In the genomic region with DNA sequence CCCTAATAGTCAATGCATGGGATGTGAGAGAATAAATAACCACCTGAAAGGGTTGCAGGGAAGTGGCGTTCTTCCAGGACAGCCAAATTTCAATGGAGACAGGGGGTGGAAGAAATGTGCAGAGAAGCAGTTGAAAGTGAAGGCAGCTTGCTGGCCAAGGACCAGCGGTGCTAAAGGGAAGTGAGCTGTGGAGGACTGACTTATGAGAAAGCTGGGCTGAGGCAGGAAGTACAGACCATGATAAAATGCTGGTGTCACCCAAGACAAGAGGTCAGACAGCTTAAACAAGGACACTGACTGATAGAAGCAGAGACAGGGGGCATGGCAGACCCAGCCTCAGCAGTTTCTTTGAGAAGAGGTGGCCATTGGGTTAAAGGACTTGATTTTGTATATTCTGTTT, we compare ENCODE assay signal across 8 cellular contexts.
DNase-seq lines count a peak whose midpoint lies in the region; ATAC-seq, FAIRE-seq and TF ChIP-seq lines count a peak whose summit lies in the region.

No MANE protein-coding gene starts in this region.

- TF ChIP-seq RAD21 in IMR-90 (IDR thresholded peaks at IDR 0.05; ENCODE audit: low read length), result no peak

- POLR2A ChIA-PET in IMR-90 (lab: Charles Lee; ENCODE audit: unreplicated experiment), result no interaction called here

- H2BK15ac ChIP-seq in IMR-90 (ENCODE audit: low read depth, low read length), result no peak overlapping the region

- H2BK5ac ChIP-seq in IMR-90 (ENCODE audit: low read depth, low read length, poor library complexity, severe bottlenecking), result no peak overlapping the region

- H3K56ac ChIP-seq in IMR-90 (ENCODE audit: extremely low read depth, insufficient read depth, low read length), result no peak overlapping the region

- ATAC-seq in GM19438 (IDR thresholded peaks at IDR 0.05; ENCODE audit: low read depth, unreplicated experiment) (peak; percentile 73), IMR-90 (ENCODE audit: low read depth) (no peak)

- H3K9me1 ChIP-seq in IMR-90 (ENCODE audit: insufficient read depth, low read length), result no peaks in the 10 kb centered on the region

- no peaks in the 10 kb centered on the region for H3K9me3 ChIP-seq in IMR-90 (ENCODE audit: control insufficient read depth, insufficient read depth, low read length)
- H3K9me3 ChIP-seq in MG63, result no peaks in the 10 kb centered on the region

- no peaks in the 10 kb centered on the region for H3K36me3 ChIP-seq in IMR-90 (ENCODE audit: control insufficient read depth, insufficient read depth, low read length)
- H3K36me3 ChIP-seq in MG63, result no peaks in the 10 kb centered on the region

- CTCF ChIA-PET in IMR-90 (lab: Yijun Ruan, JAX), result no interaction called here

- peak overlapping the region; percentile 55 for H2AFZ ChIP-seq in IMR-90 (replicated peaks; ENCODE audit: low read length, poor library complexity)

- DNase-seq in AML-193 (lab: John Stamatoyannopoulos, UW) (peak; percentile 73 to 74), IMR-90 (peak; percentile 48), fibroblast of peridontal ligament (ENCODE audit: extremely low read depth) (peak; percentile 6), MG63 (no peak), urothelium cell line (ENCODE audit: low spot score) (no peak), foreskin melanocyte (no peak)
- no peak for DNase-seq in activated naive CD4-positive, alpha-beta T cell (lab: John Stamatoyannopoulos, UW)

- no peaks in the 10 kb centered on the region for H3K4me1 ChIP-seq in IMR-90 (ENCODE audit: control insufficient read depth, insufficient read depth, low read length)

- TF ChIP-seq CTCF in IMR-90 (conservative IDR thresholded peaks at IDR 0.05; ENCODE audit: low read depth, low read length), result no peak

- H3K4me3 ChIP-seq in IMR-90 (ENCODE audit: insufficient read depth, low read depth, low read length) (no peak overlapping the region), MG63 (no peak overlapping the region)

- no peak overlapping the region; the same call in 1 of the 2 replicates for H4K5ac ChIP-seq in IMR-90 (ENCODE audit: low read depth, low read length)

- H4K8ac ChIP-seq in IMR-90 (ENCODE audit: low read depth in 2 of 2, low read length in 2 of 2), result no peak overlapping the region

- H2BK120ac ChIP-seq in IMR-90 (ENCODE audit: low read depth, low read length), result no peak overlapping the region

- no peaks in the 10 kb centered on the region for H4K20me1 ChIP-seq in IMR-90 (ENCODE audit: insufficient read depth, low read length)

- 67% methylated on average over 1 of the region's 2 CpGs; no CpG with 5 or more reads in 1 of the 2 experiments for WGBS in IMR-90 (ENCODE audit: extremely low coverage in 2 of 2, insufficient read length in 1 of 2), 2 experiments

- no peak overlapping the region for H2AK5ac ChIP-seq in IMR-90 (ENCODE audit: low read depth, low read length)

- dilution Hi-C loops in IMR-90 (cut with HindIII; ENCODE audit: low sequenced_read_pairs, unreplicated experiment), result no loop called here

- H3K27me3 ChIP-seq in IMR-90 (ENCODE audit: control insufficient read depth, insufficient read depth, low read length), result no peaks in the 10 kb centered on the region
- H3K27me3 ChIP-seq in MG63, result no peaks in the 10 kb centered on the region

- H2BK20ac ChIP-seq in IMR-90 (ENCODE audit: low read depth, low read length), result no peak overlapping the region

- H3K14ac ChIP-seq in IMR-90 (replicated peaks; ENCODE audit: low read depth, low read length), result no peak overlapping the region

- intact Hi-C loops in IMR-90 (cut with micrococcal nuclease), result loop anchor here (1.0 to 10.0 kb wide), 3 partner anchors 224 to 312 kb away; no protein-coding TSS in a partner anchor

- in situ Hi-C loops in IMR-90 (cut with MboI; ENCODE audit: low sequenced_read_pairs), result no loop called here

- no peak overlapping the region for H3K23ac ChIP-seq in IMR-90 (ENCODE audit: low read depth, low read length)

- no peak for FAIRE-seq in urothelium cell line (lab: Jason Lieb, UNC)

- H3K79me1 ChIP-seq in IMR-90 (ENCODE audit: low read depth in 1 of 2, low read length in 2 of 2), result no peaks in the 10 kb centered on the region

- H4K91ac ChIP-seq in IMR-90 (ENCODE audit: insufficient read depth, low read depth, low read length), result no peak overlapping the region

- H3K4ac ChIP-seq in IMR-90 (ENCODE audit: low read depth, low read length), result no peak overlapping the region

- no peak overlapping the region for H3K9ac ChIP-seq in IMR-90 (ENCODE audit: low read depth, low read length)

- H3K27ac ChIP-seq in IMR-90 (ENCODE audit: insufficient read depth, low read length), result no peak overlapping the region

- no peak overlapping the region for H2AK9ac ChIP-seq in IMR-90 (replicated peaks; ENCODE audit: low read depth, low read length, poor library complexity)

- BruUV-seq in IMR-90 (replicated peaks; lab: Mats Ljungman, UMichigan), result no TSS peak

- H3K4me2 ChIP-seq in IMR-90 (ENCODE audit: low read depth, low read length), result no peak overlapping the region

- no peak overlapping the region for H3K18ac ChIP-seq in IMR-90 (ENCODE audit: low read depth, low read length)

- no peak for TF ChIP-seq POLR2A in IMR-90 (IDR thresholded peaks at IDR 0.05; ENCODE audit: low read depth, low read length)

TF ChIP-seq in IMR-90, 13 proteins besides CTCF, POLR2A, EP300 and RAD21:
- TF ChIP-seq, protein P1, sequence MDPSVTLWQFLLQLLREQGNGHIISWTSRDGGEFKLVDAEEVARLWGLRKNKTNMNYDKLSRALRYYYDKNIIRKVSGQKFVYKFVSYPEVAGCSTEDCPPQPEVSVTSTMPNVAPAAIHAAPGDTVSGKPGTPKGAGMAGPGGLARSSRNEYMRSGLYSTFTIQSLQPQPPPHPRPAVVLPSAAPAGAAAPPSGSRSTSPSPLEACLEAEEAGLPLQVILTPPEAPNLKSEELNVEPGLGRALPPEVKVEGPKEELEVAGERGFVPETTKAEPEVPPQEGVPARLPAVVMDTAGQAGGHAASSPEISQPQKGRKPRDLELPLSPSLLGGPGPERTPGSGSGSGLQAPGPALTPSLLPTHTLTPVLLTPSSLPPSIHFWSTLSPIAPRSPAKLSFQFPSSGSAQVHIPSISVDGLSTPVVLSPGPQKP (IDR thresholded peaks at IDR 0.05; ENCODE audit: borderline replicate concordance, low read depth, low read length), result no peak
- TF ChIP-seq MAFK (IDR thresholded peaks at IDR 0.05; ENCODE audit: low read depth, low read length) (no peak), RFX5 (IDR thresholded peaks at IDR 0.05; ENCODE audit: low read depth, low read length) (no peak), FOS (IDR thresholded peaks at IDR 0.05; ENCODE audit: low read depth, low read length) (no peak), CHD1 (IDR thresholded peaks at IDR 0.05; ENCODE audit: low read depth, low read length) (no peak), CEBPB (IDR thresholded peaks at IDR 0.05; ENCODE audit: low read depth, low read length) (no peak), NFE2L2 (IDR thresholded peaks at IDR 0.05; ENCODE audit: low read depth, low read length) (no peak), MAZ (IDR thresholded peaks at IDR 0.05; ENCODE audit: borderline replicate concordance, low read depth, low read length) (no peak), BHLHE40 (IDR thresholded peaks at IDR 0.05; ENCODE audit: low read depth, low read length) (no peak)
- TF ChIP-seq, protein P2, sequence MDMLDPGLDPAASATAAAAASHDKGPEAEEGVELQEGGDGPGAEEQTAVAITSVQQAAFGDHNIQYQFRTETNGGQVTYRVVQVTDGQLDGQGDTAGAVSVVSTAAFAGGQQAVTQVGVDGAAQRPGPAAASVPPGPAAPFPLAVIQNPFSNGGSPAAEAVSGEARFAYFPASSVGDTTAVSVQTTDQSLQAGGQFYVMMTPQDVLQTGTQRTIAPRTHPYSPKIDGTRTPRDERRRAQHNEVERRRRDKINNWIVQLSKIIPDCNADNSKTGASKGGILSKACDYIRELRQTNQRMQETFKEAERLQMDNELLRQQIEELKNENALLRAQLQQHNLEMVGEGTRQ (IDR thresholded peaks at IDR 0.05; ENCODE audit: low read depth, low read length), result no peak

Comparison
In these comparisons a context has a peak if more than half of its experiments do, and no peak if none do; other contexts are left out.
1. DNase-seq: peak in AML-193 (2 of 2), IMR-90 (single experiment) and fibroblast of peridontal ligament (single experiment); none in MG63 (single experiment), urothelium cell line (single experiment), activated naive CD4-positive, alpha-beta T cell (0 of 4) and foreskin melanocyte (single experiment).